Comparison of ENCODE assay signal across 8 cellular contexts in genomic region chr1:107782192-107782845, GRCh38.
A peak's percentile ranks its signal among the peaks of the same experiment; 100 is the strongest.
DNase-seq lines count a peak whose midpoint lies in the region; ATAC-seq and TF ChIP-seq lines count a peak whose summit lies in the region.

No MANE protein-coding gene starts in this region.

- H3K4me1 ChIP-seq in BE2C (no peaks in the 10 kb centered on the region), parathyroid adenoma (no peaks in the 10 kb centered on the region)

- H2AFZ ChIP-seq in parathyroid adenoma, result no peak overlapping the region

- H3K4me3 ChIP-seq in BE2C (ENCODE audit: low read depth, low read length) (no peak overlapping the region), GM12865 (ENCODE audit: low read depth, low read length) (no peak overlapping the region), foreskin fibroblast (ENCODE audit: low read depth in 1 of 2, low read length in 2 of 2) (no peak overlapping the region), parathyroid adenoma (ENCODE audit: low read depth, low read length) (no peak overlapping the region)

- no peak overlapping the region for H3K4me2 ChIP-seq in parathyroid adenoma (ENCODE audit: low read length)

- TF ChIP-seq CTCF in BE2C (IDR thresholded peaks at IDR 0.05; ENCODE audit: low read depth, low read length) (peak; percentile 69), GM12865 (IDR thresholded peaks at IDR 0.05; ENCODE audit: insufficient read depth, low read depth, low read length, missing control alignments) (peak; percentile 44), foreskin fibroblast (IDR thresholded peaks at IDR 0.05; ENCODE audit: low read depth, low read length) (peak; percentile 48), parathyroid adenoma (IDR thresholded peaks at IDR 0.05) (peak; percentile 53)

- no peak overlapping the region for H3K27ac ChIP-seq in parathyroid adenoma

- H3K9me3 ChIP-seq in BE2C (no peaks in the 10 kb centered on the region), parathyroid adenoma (ENCODE audit: control insufficient read depth, low read length) (no peaks in the 10 kb centered on the region)

- H3K79me2 ChIP-seq in parathyroid adenoma, result no peaks in the 10 kb centered on the region

- peaks cover 18% of the 10 kb centered on the region for H3K27me3 ChIP-seq in BE2C
- no peaks in the 10 kb centered on the region for H3K27me3 ChIP-seq in parathyroid adenoma (ENCODE audit: control insufficient read depth, insufficient read depth, low read length)

- DNase-seq in BE2C (peak; percentile 43), GM12865 (ENCODE audit: low read depth) (peak; percentile 67), NCI-H2107 (lab: John Stamatoyannopoulos, UW) (peak; percentile 20), foreskin fibroblast (peak; percentile 25 to 78)
- DNase-seq in activated CD4-positive, alpha-beta T cell treated with anti-CD3 and anti-CD28 coated beads for 48 hours, result peak; percentile 32

- no peak for ATAC-seq in HG02840 (IDR thresholded peaks at IDR 0.05; ENCODE audit: low FRiP score, unreplicated experiment)
- no peak for ATAC-seq in HG02938 (IDR thresholded peaks at IDR 0.05; ENCODE audit: unreplicated experiment)

- no peak overlapping the region for H3K9ac ChIP-seq in parathyroid adenoma

- H3K36me3 ChIP-seq in BE2C (no peaks in the 10 kb centered on the region), parathyroid adenoma (ENCODE audit: control insufficient read depth, insufficient read depth, low read length) (no peaks in the 10 kb centered on the region)
